8 cellular contexts compared by ENCODE assay signal in the genomic region with DNA sequence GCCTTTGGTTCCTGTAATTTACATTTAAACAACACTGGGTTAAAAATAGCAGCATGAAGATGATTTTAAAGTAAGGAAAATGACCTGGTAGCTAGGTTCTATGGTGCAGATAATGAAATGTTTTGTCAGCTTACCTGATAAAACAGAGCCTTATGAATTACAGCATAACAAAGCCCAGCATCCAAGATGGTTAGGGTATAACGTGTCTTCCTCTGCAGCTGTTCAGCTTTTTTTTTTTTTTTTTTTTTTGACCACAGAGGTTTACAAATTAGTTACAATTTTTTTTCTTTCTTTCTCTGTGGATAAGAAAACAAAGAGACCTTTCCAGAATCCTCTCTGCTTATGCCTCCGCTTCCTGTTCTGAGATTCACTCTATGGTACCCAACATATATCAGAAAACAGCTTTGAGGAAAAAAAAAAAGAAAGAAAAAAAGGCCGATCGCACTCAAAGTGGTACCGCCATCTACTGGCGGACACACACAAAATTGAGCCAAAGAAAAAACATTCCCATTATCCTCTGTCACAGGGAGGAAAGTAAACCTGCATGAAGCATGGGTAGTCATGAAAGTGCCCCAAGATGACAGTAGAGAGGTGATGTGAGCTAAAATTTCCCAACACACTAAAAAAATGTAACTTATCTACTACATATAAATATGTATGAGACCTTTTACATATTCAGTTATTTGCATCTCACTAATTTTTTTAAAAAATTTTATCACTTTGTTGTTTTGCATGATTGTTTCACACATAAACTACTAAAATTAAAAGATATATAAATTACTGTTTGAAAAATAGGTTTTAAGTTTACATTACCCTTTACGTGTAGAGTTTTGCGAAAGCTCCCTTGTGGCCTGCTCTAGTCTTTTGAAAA. TPM values are rescaled to one million over a fixed set of nuclear protein-coding genes. Genes with fewer than 3 reads are reported as not detected.
DNase-seq lines count a peak whose midpoint lies in the region; ATAC-seq and TF ChIP-seq lines count a peak whose summit lies in the region.

A gene (minus strand): TSS at position 362 of the 871 bp plus-strand sequence. CDS start 27,656 bp downstream, outside the sequence.

- TF ChIP-seq POLR2A in gastroesophageal sphincter (IDR thresholded peaks at IDR 0.05): no peak

- 12 to 17% methylated on average over 8 of the region's 8 CpGs for WGBS in gastroesophageal sphincter (ENCODE audit: low coverage in 1 of 2), 2 donors

- H3K27ac ChIP-seq in AG04450 (ENCODE audit: low read depth, low read length) (no peak within 1 kb of the TSS), gastroesophageal sphincter (no peak within 1 kb of the TSS)

- CTCF ChIA-PET in AG04450 (lab: Charles Lee): interaction anchor here (0.5 to 11.1 kb wide), 109 partner anchors 8 to 1853 kb away, joined by 3 to 417 read pairs (median 4); a partner anchor contains a TSS

- H3K4me3 ChIP-seq in AG04450 (ENCODE audit: low read depth, low read length) (no peak within 1 kb of the TSS), gastroesophageal sphincter (no peak within 1 kb of the TSS)

- POLR2A ChIA-PET in AG04450 (lab: Yijun Ruan, JAX): interaction anchor here (0.7 kb wide), 2 partner anchors 189 to 500 kb away, joined by 7 to 10 read pairs; no protein-coding TSS in a partner anchor

- no peaks in the 10 kb centered on the region for H3K36me3 ChIP-seq in gastroesophageal sphincter

- peak; percentile 80 for TF ChIP-seq CTCF in AG04450 (IDR thresholded peaks at IDR 0.05; ENCODE audit: low read depth, low read length)
- peak; percentile 68 for TF ChIP-seq CTCF in GM12872 (IDR thresholded peaks at IDR 0.05; ENCODE audit: insufficient read depth, low read depth, low read length)
- TF ChIP-seq CTCF in gastroesophageal sphincter (IDR thresholded peaks at IDR 0.05): peak; percentile 21 to 68 (median 41)

- ATAC-seq in HG02678 (IDR thresholded peaks at IDR 0.05; ENCODE audit: unreplicated experiment): peak; percentile 53
- ATAC-seq in gastroesophageal sphincter: no peak

- no peaks in the 10 kb centered on the region for H3K27me3 ChIP-seq in AG04450 (ENCODE audit: control insufficient read depth, insufficient read depth, low read length)
- H3K27me3 ChIP-seq in gastroesophageal sphincter: no peaks in the 10 kb centered on the region

- H3K9me3 ChIP-seq in AG04450 (ENCODE audit: control insufficient read depth, insufficient read depth, low read length) (no peaks in the 10 kb centered on the region), gastroesophageal sphincter (no peaks in the 10 kb centered on the region)

- TF ChIP-seq EP300 in gastroesophageal sphincter (IDR thresholded peaks at IDR 0.05): no peak

- DNase-seq in AG04450 (ENCODE audit: low read depth, low spot score) (peak; percentile 7), NCI-H1417 treated with DMSO at 0.1 percent for 48 hours (lab: John Stamatoyannopoulos, UW) (peak; percentile 21), SW480 (ENCODE audit: low spot score) (peak; percentile 48), putamen (ENCODE audit: low spot score) (peak; percentile 54)
- no peak for DNase-seq in stimulated activated CD4-positive, alpha-beta T cell treated with anti-CD3 and anti-CD28 coated beads, Interleukin-4, amount 100 ng/mL, for 1 hour

- H3K4me1 ChIP-seq in gastroesophageal sphincter: no peaks in the 10 kb centered on the region

RNA-seq across cellular contexts. Expression of the gene that starts here (rescaled TPM):
- polyA plus RNA-seq in AG04450 (2011; rRNA removed): 0.11 and 0.17 TPM in 2 replicates
- 0.35 and 0.69 TPM in 2 replicates for polyA minus RNA-seq in AG04450 (2011; rRNA and poly(A)+ RNA removed)
- 1 to 10 TPM in 3 of 4 donors, under 1 TPM in 1; 0.62 to 5.7 (median 1.4) TPM for total RNA-seq in gastroesophageal sphincter

Comparison
In these comparisons a context has a peak if more than half of its experiments do, and no peak if none do; other contexts are left out.
1. Peak in DNase-seq in AG04450; RNA of the gene not detected or under 1 TPM.